Comparison of ENCODE assay signal across 19 cellular contexts in the genomic region with DNA sequence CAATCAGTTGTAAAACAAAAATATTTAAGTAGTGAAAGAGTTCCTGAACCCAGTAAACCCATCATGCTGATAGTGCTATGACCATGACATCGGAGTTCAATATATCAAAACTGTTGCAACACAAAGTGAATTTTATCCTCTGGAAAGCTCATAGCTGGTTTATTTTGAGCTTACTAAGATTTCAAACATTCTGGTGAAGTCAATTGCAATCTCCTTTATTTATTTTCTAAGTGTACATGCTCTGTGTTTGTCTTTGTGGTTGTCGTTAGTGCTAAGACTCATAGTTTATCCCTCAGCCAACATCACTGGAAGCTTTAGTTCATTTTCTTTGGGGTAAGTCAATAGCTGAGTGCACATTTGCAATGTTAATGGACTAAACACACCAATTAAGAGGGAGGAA.
DNase-seq lines count a peak whose midpoint lies in the region; ATAC-seq and TF ChIP-seq lines count a peak whose summit lies in the region.
"Had no signal": no experiment of that assay in that cellular context is flagged by ENCODE, and none has a peak within 500 bp of the region (broad histone marks: within the 10 kb centered on the region; RNA-seq: fewer than 3 reads in every experiment).

No MANE protein-coding gene starts in this region.

- H2BK20ac ChIP-seq in IMR-90 (ENCODE audit: low read depth, low read length) = no peak overlapping the region

- H3K18ac ChIP-seq in IMR-90 (ENCODE audit: low read depth, low read length) = no peak overlapping the region

- no peak overlapping the region for H3K4ac ChIP-seq in IMR-90 (ENCODE audit: low read depth, low read length)

- H2BK5ac ChIP-seq in IMR-90 (ENCODE audit: low read depth, low read length, poor library complexity, severe bottlenecking) = peak overlapping the region; percentile 46

- TF ChIP-seq POLR2A in IMR-90 (IDR thresholded peaks at IDR 0.05; ENCODE audit: low read depth, low read length) = no peak

- no peak overlapping the region for H2AFZ ChIP-seq in IMR-90 (replicated peaks; ENCODE audit: low read length, poor library complexity)

- in situ Hi-C loops in IMR-90 (cut with MboI; ENCODE audit: low sequenced_read_pairs) = no loop called here

- H3K23ac ChIP-seq in IMR-90 (ENCODE audit: low read depth, low read length) = no peak overlapping the region

- H3K14ac ChIP-seq in IMR-90 (replicated peaks; ENCODE audit: low read depth, low read length) = no peak overlapping the region

- 0 out of 2 replicates have a peak, but pooled peaks have one; percentile 10 for TF ChIP-seq RAD21 in IMR-90 (IDR thresholded peaks at IDR 0.05; ENCODE audit: low read length)

- CTCF ChIA-PET in IMR-90 (lab: Yijun Ruan, JAX) = interaction anchor here (0.5 to 0.6 kb wide), 2 partner anchors 103 to 1833 kb away, joined by 3 read pairs; no protein-coding TSS in a partner anchor

- intact Hi-C loops in IMR-90 (cut with micrococcal nuclease) = no loop called here

- H4K8ac ChIP-seq in IMR-90 (ENCODE audit: low read depth in 2 of 2, low read length in 2 of 2) = no peak overlapping the region

- POLR2A ChIA-PET in IMR-90 (lab: Charles Lee; ENCODE audit: unreplicated experiment) = interaction anchor here (0.9 kb wide), 1 partner anchor 1315 kb away, joined by 4 read pairs; the partner anchor contains the start of gene SRSF7

- no peak overlapping the region for H2BK120ac ChIP-seq in IMR-90 (ENCODE audit: low read depth, low read length)

- H2AK9ac ChIP-seq in IMR-90 (replicated peaks; ENCODE audit: low read depth, low read length, poor library complexity) = no peak overlapping the region

- H3K27me3 ChIP-seq in IMR-90 (ENCODE audit: control insufficient read depth, insufficient read depth, low read length) = peaks cover 4% of the 10 kb centered on the region; the same call in 1 of the 2 replicates

- H3K4me1 ChIP-seq in IMR-90 (ENCODE audit: control insufficient read depth, insufficient read depth, low read length) = peaks cover 2% of the 10 kb centered on the region; the same call in 1 of the 2 replicates

- no peak overlapping the region for H3K4me2 ChIP-seq in IMR-90 (ENCODE audit: low read depth, low read length)

- no peaks in the 10 kb centered on the region for H4K20me1 ChIP-seq in IMR-90 (ENCODE audit: insufficient read depth, low read length)

- no CpG with 5 or more reads among the region's 2 CpGs for WGBS in IMR-90 (ENCODE audit: extremely low coverage in 2 of 2, insufficient read length in 1 of 2), 2 experiments

- TF ChIP-seq CTCF in IMR-90 (conservative IDR thresholded peaks at IDR 0.05; ENCODE audit: low read depth, low read length) = no peak

- H3K9me1 ChIP-seq in IMR-90 (ENCODE audit: insufficient read depth, low read length) = no peaks in the 10 kb centered on the region

- H3K27ac ChIP-seq in IMR-90 (ENCODE audit: insufficient read depth, low read length) = no peak overlapping the region

- no peaks in the 10 kb centered on the region for H3K36me3 ChIP-seq in IMR-90 (ENCODE audit: control insufficient read depth, insufficient read depth, low read length)

- BruUV-seq in IMR-90 (replicated peaks; lab: Mats Ljungman, UMichigan) = no TSS peak

- H2BK15ac ChIP-seq in IMR-90 (ENCODE audit: low read depth, low read length) = no peak overlapping the region

- no peak overlapping the region for H4K91ac ChIP-seq in IMR-90 (ENCODE audit: insufficient read depth, low read depth, low read length)

- DNase-seq in AG08396 (ENCODE audit: low spot score) (peak; percentile 51), IMR-90 (peak; percentile 92), dedifferentiated amniotic fluid mesenchymal stem cell (ENCODE audit: extremely low spot score) (peak; percentile 53), iris pigment epithelial cell (ENCODE audit: low read depth) (peak; percentile 77), inferior parietal cortex (ENCODE audit: extremely low spot score) (no peak), RPMI8226 (no peak)
- no peak for DNase-seq in stimulated activated CD8-positive, alpha-beta memory T cell treated with anti-CD3 and anti-CD28 coated beads, Interleukin-4, amount 100 ng/mL, for 48 hours
- no peak for DNase-seq in activated CD8-positive, alpha-beta memory T cell treated with anti-CD3 and anti-CD28 coated beads, Interleukin-2, amount 50 U/mL, for 48 hours
- DNase-seq: CD4-positive, alpha-beta T cell; DMS79 treated with DMSO at 0.1 percent for 48 hours; GDM1; GOT3; Kasumi-1; NCI-H1930; NCI-H2171; NCI-H446 treated with DMSO at 0.1 percent for 48 hours; NCI-H748 treated with DMSO at 0.1 percent for 48 hours; Right ventricle myocardium superior had no signal

- no peak overlapping the region for H2AK5ac ChIP-seq in IMR-90 (ENCODE audit: low read depth, low read length)

- no peak overlapping the region for H3K56ac ChIP-seq in IMR-90 (ENCODE audit: extremely low read depth, insufficient read depth, low read length)

- no peaks in the 10 kb centered on the region for H3K79me1 ChIP-seq in IMR-90 (ENCODE audit: low read depth in 1 of 2, low read length in 2 of 2)

- dilution Hi-C loops in IMR-90 (cut with HindIII; ENCODE audit: low sequenced_read_pairs, unreplicated experiment) = no loop called here

- ATAC-seq in IMR-90 (ENCODE audit: low read depth) = peak; percentile 98
- ATAC-seq: Panc1 had no signal

- no peaks in the 10 kb centered on the region for H3K9me3 ChIP-seq in IMR-90 (ENCODE audit: control insufficient read depth, insufficient read depth, low read length)

- H3K9ac ChIP-seq in IMR-90 (ENCODE audit: low read depth, low read length) = no peak overlapping the region

- no peak overlapping the region for H4K5ac ChIP-seq in IMR-90 (ENCODE audit: low read depth, low read length)

- H3K4me3 ChIP-seq in IMR-90 (ENCODE audit: insufficient read depth, low read depth, low read length) = no peak overlapping the region

TF ChIP-seq in IMR-90, 13 proteins besides CTCF, POLR2A, EP300 and RAD21:
- TF ChIP-seq SMC3 (IDR thresholded peaks at IDR 0.05; ENCODE audit: low read depth, low read length) (no peak), CHD1 (IDR thresholded peaks at IDR 0.05; ENCODE audit: low read depth, low read length) (no peak), ELK1 (IDR thresholded peaks at IDR 0.05; ENCODE audit: borderline replicate concordance, low read depth, low read length) (no peak), USF2 (IDR thresholded peaks at IDR 0.05; ENCODE audit: low read depth, low read length) (no peak), BHLHE40 (IDR thresholded peaks at IDR 0.05; ENCODE audit: low read depth, low read length) (0 out of 2 replicates have a peak, but pooled peaks have one; percentile 12), RCOR1 (IDR thresholded peaks at IDR 0.05; ENCODE audit: insufficient replicate concordance, low read length) (peak; percentile 41), NFE2L2 (IDR thresholded peaks at IDR 0.05; ENCODE audit: low read depth, low read length) (no peak), CEBPB (IDR thresholded peaks at IDR 0.05; ENCODE audit: low read depth, low read length) (peak; percentile 98), RFX5 (IDR thresholded peaks at IDR 0.05; ENCODE audit: low read depth, low read length) (no peak), FOS (IDR thresholded peaks at IDR 0.05; ENCODE audit: low read depth, low read length) (peak; percentile 73), MAZ (IDR thresholded peaks at IDR 0.05; ENCODE audit: borderline replicate concordance, low read depth, low read length) (no peak)
TF ChIP-seq in IMR-90: peak in this region for 4.

Comparison
In these comparisons a context has a peak if more than half of its experiments do, and no peak if none do; other contexts are left out.
1. DNase-seq: peak in AG08396 (single experiment), IMR-90 (single experiment), dedifferentiated amniotic fluid mesenchymal stem cell (single experiment) and iris pigment epithelial cell (single experiment); none in inferior parietal cortex (single experiment), stimulated activated CD8-positive, alpha-beta memory T cell treated with anti-CD3 and anti-CD28 coated beads, Interleukin-4, amount 100 ng/mL, for 48 hours (single experiment), activated CD8-positive, alpha-beta memory T cell treated with anti-CD3 and anti-CD28 coated beads, Interleukin-2, amount 50 U/mL, for 48 hours (single experiment) and RPMI8226 (single experiment).